In genomic region chr15:40088929-40089755, GRCh38 we compare ENCODE assay signal across 1 cellular context.
TF ChIP-seq lines count a peak whose summit lies in the region.

No MANE protein-coding gene starts in this region.

TF ChIP-seq in HEK293, 187 proteins besides CTCF, POLR2A, EP300 and RAD21 (continued from another document):
- TF ChIP-seq ZNF449 (tag by site-specific recombination; IDR thresholded peaks at IDR 0.05): no peak
- TF ChIP-seq GLIS1 (tag by site-specific recombination; IDR thresholded peaks at IDR 0.05): peak; percentile 10; the same call in 1 of the 2 replicates
- TF ChIP-seq, protein P1, sequence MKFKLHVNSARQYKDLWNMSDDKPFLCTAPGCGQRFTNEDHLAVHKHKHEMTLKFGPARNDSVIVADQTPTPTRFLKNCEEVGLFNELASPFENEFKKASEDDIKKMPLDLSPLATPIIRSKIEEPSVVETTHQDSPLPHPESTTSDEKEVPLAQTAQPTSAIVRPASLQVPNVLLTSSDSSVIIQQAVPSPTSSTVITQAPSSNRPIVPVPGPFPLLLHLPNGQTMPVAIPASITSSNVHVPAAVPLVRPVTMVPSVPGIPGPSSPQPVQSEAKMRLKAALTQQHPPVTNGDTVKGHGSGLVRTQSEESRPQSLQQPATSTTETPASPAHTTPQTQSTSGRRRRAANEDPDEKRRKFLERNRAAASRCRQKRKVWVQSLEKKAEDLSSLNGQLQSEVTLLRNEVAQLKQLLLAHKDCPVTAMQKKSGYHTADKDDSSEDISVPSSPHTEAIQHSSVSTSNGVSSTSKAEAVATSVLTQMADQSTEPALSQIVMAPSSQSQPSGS (tag by site-specific recombination; IDR thresholded peaks at IDR 0.05; ENCODE audit: low read depth): no peak
- TF ChIP-seq, protein P2, sequence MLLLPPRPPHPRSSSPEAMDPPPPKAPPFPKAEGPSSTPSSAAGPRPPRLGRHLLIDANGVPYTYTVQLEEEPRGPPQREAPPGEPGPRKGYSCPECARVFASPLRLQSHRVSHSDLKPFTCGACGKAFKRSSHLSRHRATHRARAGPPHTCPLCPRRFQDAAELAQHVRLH (tag by site-specific recombination; IDR thresholded peaks at IDR 0.05): no peak
- 0 out of 2 replicates have a peak, but pooled peaks have one; percentile 9 for TF ChIP-seq EGR2 (tag by site-specific recombination; IDR thresholded peaks at IDR 0.05; ENCODE audit: low read depth)
- TF ChIP-seq IKZF3 (tag by site-specific recombination; IDR thresholded peaks at IDR 0.05): 0 out of 2 replicates have a peak, but pooled peaks have one; percentile 7
- no peak for TF ChIP-seq ZEB2 (tag by site-specific recombination; IDR thresholded peaks at IDR 0.05)
- peak; percentile 70 for TF ChIP-seq ZNF398 (tag by site-specific recombination; IDR thresholded peaks at IDR 0.05)
- TF ChIP-seq ZNF23 (tag by site-specific recombination; IDR thresholded peaks at IDR 0.05; ENCODE audit: borderline replicate concordance): no peak
